In genomic region chr2:26615336-26616031, GRCh38 we compare ENCODE assay signal across 1 cellular context.
TF ChIP-seq lines count a peak whose summit lies in the region.

No MANE protein-coding gene starts in this region.

TF ChIP-seq in HCT116, 20 proteins besides CTCF, POLR2A, EP300 and RAD21 (continued from another document):
- no peak for TF ChIP-seq REST (IDR thresholded peaks at IDR 0.05; ENCODE audit: low read depth)
- TF ChIP-seq EZH2 (IDR thresholded peaks at IDR 0.05): no peak
- no peak for TF ChIP-seq ZBTB33 (IDR thresholded peaks at IDR 0.05; ENCODE audit: extremely low read depth, insufficient replicate concordance, low read length)
- TF ChIP-seq FOSL1 (IDR thresholded peaks at IDR 0.05; ENCODE audit: low read depth): no peak
- TF ChIP-seq SP1 (IDR thresholded peaks at IDR 0.05; ENCODE audit: low read depth): no peak
- TF ChIP-seq EGR1 (IDR thresholded peaks at IDR 0.05; ENCODE audit: low read depth): no peak
- no peak for TF ChIP-seq EZH2phosphoT487 (IDR thresholded peaks at IDR 0.05; ENCODE audit: borderline replicate concordance)
- TF ChIP-seq YY1 (IDR thresholded peaks at IDR 0.05; ENCODE audit: extremely low read depth, insufficient replicate concordance, low read depth, low read length): no peak
